In the genomic region with DNA sequence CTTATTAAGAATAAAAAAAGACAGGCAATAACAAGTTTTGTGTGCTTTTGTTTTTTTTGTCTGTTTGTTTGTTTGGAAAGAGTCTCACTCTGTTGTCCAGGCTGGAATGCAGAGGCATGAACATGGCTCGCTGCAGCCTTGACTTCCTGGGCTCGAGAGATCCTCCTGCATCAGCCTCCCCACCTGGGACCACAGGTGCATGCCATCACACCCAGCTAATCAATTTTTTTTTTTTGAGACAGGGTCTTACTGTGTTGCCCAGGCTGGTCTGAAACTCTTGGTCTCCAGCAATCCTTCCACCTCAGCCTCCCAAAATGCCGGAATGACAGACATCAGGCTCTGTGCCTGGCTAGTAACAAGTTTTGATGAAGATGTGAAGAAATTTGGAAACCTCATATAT, we compare ENCODE assay signal across 29 cellular contexts.
"Had no signal": no experiment of that assay in that cellular context is flagged by ENCODE, and none has a peak within 500 bp of the region (broad histone marks: within the 10 kb centered on the region; RNA-seq: fewer than 3 reads in every experiment).

No MANE protein-coding gene starts in this region.

- H3K36me3 Mint-ChIP-seq: naive B cell; naive thymus-derived CD8-positive, alpha-beta T cell; natural killer cell treated with Interleukin-12 subunit alpha and Interleukin-12 subunit beta and Interleukin-15 and Interleukin-18, amount 100 ng/mL, for 72 hours; stimulated activated memory B cell treated with anti-CD40 and anti-IgM and Interleukin-4, amounts not matched to agents 10 μg/mL and 1 μg/mL and 100 μg/mL, for 72 hours; type B pancreatic cell had no signal

- H3K9me3 ChIP-seq: neutrophil, pancreas, prostate gland, right lobe of liver, spleen, testis, tibial artery, transverse colon, upper lobe of right lung, uterus had no signal

- H3K27me3 Mint-ChIP-seq: naive B cell; stimulated activated memory B cell treated with anti-CD40 and anti-IgM and Interleukin-4, amounts not matched to agents 10 μg/mL and 1 μg/mL and 100 μg/mL, for 72 hours had no signal

- H3K9me3 Mint-ChIP-seq: naive B cell; naive thymus-derived CD8-positive, alpha-beta T cell; natural killer cell treated with Interleukin-12 subunit alpha and Interleukin-12 subunit beta and Interleukin-15 and Interleukin-18, amount 100 ng/mL, for 72 hours; nephron progenitor cell; neural crest cell; stimulated activated memory B cell treated with anti-CD40 and anti-IgM and Interleukin-4, amounts not matched to agents 10 μg/mL and 1 μg/mL and 100 μg/mL, for 72 hours; stimulated activated naive CD8-positive, alpha-beta T cell treated with anti-CD3 and anti-CD28 coated beads, Interleukin-15, amount 100 ng/mL, for 72 hours; type B pancreatic cell had no signal

- H3K27ac Mint-ChIP-seq: naive B cell; natural killer cell treated with Interleukin-12 subunit alpha and Interleukin-12 subunit beta and Interleukin-15 and Interleukin-18, amount 100 ng/mL, for 72 hours; nephron progenitor cell; stimulated activated memory B cell treated with anti-CD40 and anti-IgM and Interleukin-4, amounts not matched to agents 10 μg/mL and 1 μg/mL and 100 μg/mL, for 72 hours; stimulated activated naive CD8-positive, alpha-beta T cell treated with anti-CD3 and anti-CD28 coated beads, Interleukin-15, amount 100 ng/mL, for 72 hours; type B pancreatic cell had no signal

- H3K27ac ChIP-seq: neutrophil, pancreas, prostate gland, right lobe of liver, skin epidermis, spleen, testis, tibial artery, upper lobe of right lung, uterus had no signal

- ATAC-seq: naive thymus-derived CD8-positive, alpha-beta T cell; natural killer cell treated with Interleukin-12 subunit alpha and Interleukin-12 subunit beta and Interleukin-15 and Interleukin-18, amount 100 ng/mL, for 72 hours; pancreas; right cardiac atrium; right lobe of liver; stimulated activated memory B cell treated with anti-CD40 and anti-IgM and Interleukin-4, amounts not matched to agents 10 μg/mL and 1 μg/mL and 100 μg/mL, for 72 hours; stimulated activated naive CD8-positive, alpha-beta T cell treated with anti-CD3 and anti-CD28 coated beads, Interleukin-15, amount 100 ng/mL, for 72 hours; stimulated activated naive CD8-positive, alpha-beta T cell treated with anti-CD3 and anti-CD28 coated beads, Interleukin-15, Interleukin-2, amounts not matched to agents 100 U/mL and 50 U/mL, for 24 hours; upper lobe of right lung had no signal

- H3K4me2 ChIP-seq: smooth muscle cell had no signal

- H3K4me3 Mint-ChIP-seq: naive thymus-derived CD8-positive, alpha-beta T cell; natural killer cell treated with Interleukin-12 subunit alpha and Interleukin-12 subunit beta and Interleukin-15 and Interleukin-18, amount 100 ng/mL, for 72 hours; nephron progenitor cell; neural crest cell; stimulated activated memory B cell treated with anti-CD40 and anti-IgM and Interleukin-4, amounts not matched to agents 10 μg/mL and 1 μg/mL and 100 μg/mL, for 72 hours; stimulated activated naive CD8-positive, alpha-beta T cell treated with anti-CD3 and anti-CD28 coated beads, Interleukin-15, amount 100 ng/mL, for 72 hours; type B pancreatic cell had no signal

- H3K4me3 ChIP-seq: pancreas, prostate gland, right lobe of liver, skin epidermis, smooth muscle cell, spleen, testis, tibial artery, transverse colon, upper lobe of right lung, uterus had no signal

- H3K4me1 Mint-ChIP-seq: nephron progenitor cell, neural crest cell had no signal

- FAIRE-seq: pancreas had no signal

- DNase-seq: naive B cell; naive thymus-derived CD8-positive, alpha-beta T cell; nephron progenitor cell; nucleus accumbens; pancreas; right cardiac atrium; spleen; stimulated activated CD4-positive, alpha-beta T cell treated with anti-CD3 and anti-CD28 coated beads, Interleukin-12 subunit alpha, Interleukin-12 subunit beta, amount 100 ng/mL, for 4 hours; stimulated activated CD4-positive, alpha-beta T cell treated with anti-CD3 and anti-CD28 coated beads, Interleukin-1b, Interleukin-23, amount 100 ng/mL, for 48 hours; stimulated activated CD4-positive, alpha-beta T cell treated with anti-CD3 and anti-CD28 coated beads, Interleukin-4, amount 100 ng/mL, for 1 hour; stimulated activated CD4-positive, alpha-beta T cell treated with anti-CD3 and anti-CD28 coated beads, Interleukin-4, amount 100 ng/mL, for 4 hours; stimulated activated CD8-positive, alpha-beta memory T cell treated with anti-CD3 and anti-CD28 coated beads, Interleukin-4, amount 100 ng/mL, for 48 hours; stimulated activated naive CD4-positive, alpha-beta T cell; stimulated activated naive CD8-positive, alpha-beta T cell treated with anti-CD3 and anti-CD28 coated beads, Interleukin-15, amount 100 ng/mL, for 72 hours; stimulated activated naive CD8-positive, alpha-beta T cell treated with anti-CD3 and anti-CD28 coated beads, Interleukin-15, Interleukin-2, amounts not matched to agents 100 U/mL and 50 U/mL, for 24 hours; testis; tibial artery; transverse colon; upper lobe of right lung; uterus had no signal

- H3K4me1 ChIP-seq: pancreas, prostate gland, right lobe of liver, testis, tibial artery, upper lobe of right lung, uterus had no signal

- H3K27me3 ChIP-seq: pancreas, right lobe of liver, spleen, testis, transverse colon, upper lobe of right lung, uterus had no signal

- H3K36me3 ChIP-seq: neutrophil, pancreas, prostate gland, right lobe of liver, spleen, tibial artery, transverse colon, upper lobe of right lung, uterus had no signal
